20 cellular contexts compared by ENCODE assay signal in the genomic region with DNA sequence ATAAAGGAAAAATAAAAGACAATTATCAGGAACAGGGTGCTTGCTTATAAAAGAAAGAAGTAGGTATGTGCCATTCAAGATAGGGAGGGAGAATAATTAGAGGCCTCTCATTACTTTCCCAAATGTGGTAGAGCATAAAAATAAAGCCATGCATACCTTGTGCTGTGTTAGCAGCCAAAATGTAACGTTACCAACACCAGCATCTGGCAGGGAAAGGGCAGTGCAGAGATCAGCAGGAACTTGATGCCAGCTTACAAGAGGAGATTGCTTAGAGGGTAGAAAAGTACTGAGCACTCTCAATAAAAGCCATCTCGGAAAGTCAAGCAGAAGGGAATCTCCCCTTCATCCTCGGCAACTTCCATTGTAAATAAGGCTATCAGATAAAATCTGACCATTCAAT.
DNase-seq lines count a peak whose midpoint lies in the region; ATAC-seq and TF ChIP-seq lines count a peak whose summit lies in the region.
"Had no signal": no experiment of that assay in that cellular context is flagged by ENCODE, and none has a peak within 500 bp of the region (broad histone marks: within the 10 kb centered on the region; RNA-seq: fewer than 3 reads in every experiment).

No MANE protein-coding gene starts in this region.

- no peaks in the 10 kb centered on the region for H3K36me3 Mint-ChIP-seq in endodermal cell (ENCODE audit: low read depth)

- ATAC-seq in psoas muscle: peak; percentile 40 to 94 (median 88)
- ATAC-seq: GM23338, HCT116 had no signal

- peaks cover 2% of the 10 kb centered on the region for H3K4me1 Mint-ChIP-seq in endodermal cell
- H3K4me1 Mint-ChIP-seq: CD8-positive, alpha-beta memory T cell had no signal

- H3K4me3 ChIP-seq in left ventricle myocardium inferior (no peak overlapping the region), psoas muscle (no peak overlapping the region), endodermal cell (ENCODE audit: low read length) (no peak overlapping the region), coronary artery (no peak overlapping the region), Karpas-422 (ENCODE audit: low read length) (no peak overlapping the region)
- H3K4me3 ChIP-seq: GM23338 had no signal

- H3K9me3 ChIP-seq in left ventricle myocardium inferior (replicated peaks) (peaks cover 3% of the 10 kb centered on the region), psoas muscle (no peaks in the 10 kb centered on the region), endodermal cell (ENCODE audit: control insufficient read depth, low read length) (no peaks in the 10 kb centered on the region), Karpas-422 (ENCODE audit: low read length) (no peaks in the 10 kb centered on the region)
- H3K9me3 ChIP-seq: BE2C had no signal

- H3K4me1 ChIP-seq in left ventricle myocardium inferior (peaks cover 11% of the 10 kb centered on the region), psoas muscle (peaks cover 34% of the 10 kb centered on the region), endodermal cell (ENCODE audit: control insufficient read depth, insufficient read depth, low read length) (no peaks in the 10 kb centered on the region), Karpas-422 (ENCODE audit: low read length) (0 out of 2 replicates have a peak, but pooled peaks cover 2% of the 10 kb centered on the region)

- WGBS in psoas muscle, 3 donors: 29 to 50% (median 35%) methylated on average over 3 of the region's 3 CpGs
- WGBS in endodermal cell (ENCODE audit: insufficient coverage in 1 of 2, insufficient read length in 1 of 2), 2 experiments: 90 to 92% methylated on average over 3 of the region's 3 CpGs

- H3K27ac ChIP-seq in left ventricle myocardium inferior (replicated peaks) (peak overlapping the region; percentile 51), psoas muscle (no peak overlapping the region), endodermal cell (ENCODE audit: low read depth, low read length) (no peak overlapping the region), coronary artery (no peak overlapping the region), Karpas-422 (ENCODE audit: low read length) (no peak overlapping the region)
- H3K27ac ChIP-seq: HL-60 had no signal

- no peak overlapping the region for H3K4me2 ChIP-seq in Karpas-422 (ENCODE audit: low read depth, low read length, poor library complexity, severe bottlenecking)
- H3K4me2 ChIP-seq: GM23338 had no signal

- no peak overlapping the region for H3K4me3 Mint-ChIP-seq in endodermal cell
- H3K4me3 Mint-ChIP-seq: CD4-positive, CD25-positive, alpha-beta regulatory T cell; CD8-positive, alpha-beta memory T cell; GM23338; HFFc6 had no signal

- no peaks in the 10 kb centered on the region for H4K20me1 ChIP-seq in Karpas-422 (ENCODE audit: insufficient read depth, low read depth, low read length)

- no peaks in the 10 kb centered on the region for H3K9me2 ChIP-seq in Karpas-422 (replicated peaks; ENCODE audit: insufficient read depth, low read length)

- H3K9ac ChIP-seq in endodermal cell (ENCODE audit: extremely low read depth, low read length, poor library complexity, severe bottlenecking) (no peak overlapping the region), Karpas-422 (ENCODE audit: low read length) (no peak overlapping the region)

- H3K36me3 ChIP-seq in left ventricle myocardium inferior: no peaks in the 10 kb centered on the region
- H3K36me3 ChIP-seq in psoas muscle (ENCODE audit: insufficient read depth in 1 of 2, low read depth in 1 of 2): no peaks in the 10 kb centered on the region
- no peaks in the 10 kb centered on the region for H3K36me3 ChIP-seq in endodermal cell (ENCODE audit: control insufficient read depth, insufficient read depth, low read length)
- no peaks in the 10 kb centered on the region for H3K36me3 ChIP-seq in Karpas-422 (ENCODE audit: insufficient read depth, low read length)
- H3K36me3 ChIP-seq: BE2C had no signal

- no peaks in the 10 kb centered on the region for H3K27me3 Mint-ChIP-seq in endodermal cell (ENCODE audit: insufficient read depth)
- H3K27me3 Mint-ChIP-seq: CD4-positive, CD25-positive, alpha-beta regulatory T cell; CD8-positive, alpha-beta memory T cell had no signal

- no peak overlapping the region for H2AFZ ChIP-seq in Karpas-422 (ENCODE audit: low read length)
- H2AFZ ChIP-seq: GM23338 had no signal

- DNase-seq in DMS 273 (lab: John Stamatoyannopoulos, UW; ENCODE audit: unreplicated experiment): peak; percentile 68
- DNase-seq in DMS 273 treated with DMSO at 0.1 percent for 48 hours (lab: John Stamatoyannopoulos, UW): peak; percentile 22
- DNase-seq in left ventricle myocardium inferior: no peak
- DNase-seq in psoas muscle: no peak
- no peak for DNase-seq in endodermal cell
- no peak for DNase-seq in coronary artery (ENCODE audit: low spot score)
- no peak for DNase-seq in Karpas-422
- DNase-seq: ACHN; BE2C; C1 segment of cervical spinal cord; CD4-positive, CD25-positive, alpha-beta regulatory T cell; CD8-positive, alpha-beta memory T cell; COR-L47; DMS153; DMS79; GDM1; HFFc6 had no signal

- intact Hi-C loops in left ventricle myocardium inferior (cut with micrococcal nuclease): loop anchor here (10.0 kb wide), 1 partner anchor 117 kb away; no protein-coding TSS in a partner anchor
- intact Hi-C loops in psoas muscle (cut with DNase I): no loop called here

- no peak overlapping the region for H3K27ac Mint-ChIP-seq in endodermal cell
- H3K27ac Mint-ChIP-seq: CD4-positive, CD25-positive, alpha-beta regulatory T cell; GM23338; HFFc6 had no signal

- H3K27me3 ChIP-seq in left ventricle myocardium inferior (ENCODE audit: low read depth) (no peaks in the 10 kb centered on the region), psoas muscle (ENCODE audit: insufficient read depth in 3 of 3, low read length in 2 of 3) (no peaks in the 10 kb centered on the region), endodermal cell (ENCODE audit: control insufficient read depth, insufficient read depth, low read length, poor library complexity, severe bottlenecking) (no peaks in the 10 kb centered on the region), Karpas-422 (ENCODE audit: low read length) (no peaks in the 10 kb centered on the region)
- H3K27me3 ChIP-seq: BE2C had no signal

- TF ChIP-seq CTCF in left ventricle myocardium inferior (IDR thresholded peaks at IDR 0.05; ENCODE audit: borderline replicate concordance) (no peak), psoas muscle (IDR thresholded peaks at IDR 0.05) (no peak), endodermal cell (conservative IDR thresholded peaks at IDR 0.05) (no peak), coronary artery (IDR thresholded peaks at IDR 0.05) (no peak)

- no peaks in the 10 kb centered on the region for H3K9me3 Mint-ChIP-seq in endodermal cell
- H3K9me3 Mint-ChIP-seq: GM23338, HFFc6 had no signal

- no peaks in the 10 kb centered on the region for H3K79me2 ChIP-seq in Karpas-422 (ENCODE audit: low read length)

Comparison
In these comparisons a context has a peak if more than half of its experiments do, and no peak if none do; other contexts are left out.
1. DNase-seq: peak in DMS 273 (single experiment) and DMS 273 treated with DMSO at 0.1 percent for 48 hours (single experiment); none in left ventricle myocardium inferior (single experiment), psoas muscle (0 of 2), endodermal cell (single experiment), coronary artery (single experiment) and Karpas-422 (single experiment).